Comparison of ENCODE assay signal across 13 cellular contexts in genomic region chr12:120241561-120242274, GRCh38. TPM values are rescaled to one million over a fixed set of nuclear protein-coding genes. Genes with fewer than 3 reads are reported as not detected.
A peak's percentile ranks its signal among the peaks of the same experiment; 100 is the strongest.
DNase-seq lines count a peak whose midpoint lies in the region; TF ChIP-seq lines count a peak whose summit lies in the region.
"Had no signal": no experiment of that assay in that cellular context is flagged by ENCODE, and none has a peak within 500 bp of the region (broad histone marks: within the 10 kb centered on the region; RNA-seq: fewer than 3 reads in every experiment).

No MANE protein-coding gene starts in this region.

- H3K4me1 Mint-ChIP-seq in activated naive CD4-positive, alpha-beta T cell treated with anti-CD3 and anti-CD28 coated beads, Interleukin-2, amount 50 U/mL, for 24 hours, result peaks cover 75% of the 10 kb centered on the region

- H3K27me3 ChIP-seq in mucosa of rectum (ENCODE audit: control insufficient read depth in 2 of 2, insufficient read depth in 2 of 2, low read length in 2 of 2) (no peaks in the 10 kb centered on the region), tibial nerve (no peaks in the 10 kb centered on the region)

- H3K9ac ChIP-seq in mucosa of rectum (ENCODE audit: low read depth in 1 of 2, low read length in 2 of 2), result no peak overlapping the region

- no peak for TF ChIP-seq POLR2A in tibial nerve (IDR thresholded peaks at IDR 0.05)

- no peaks in the 10 kb centered on the region for H3K9me3 Mint-ChIP-seq in activated naive CD4-positive, alpha-beta T cell treated with anti-CD3 and anti-CD28 coated beads, Interleukin-2, amount 50 U/mL, for 24 hours
- H3K9me3 Mint-ChIP-seq: activated T-cell treated with anti-CD3 and anti-CD28 coated beads, Interleukin-2, amount 50 U/mL, for 4 hours had no signal

- H3K27ac ChIP-seq in mucosa of rectum (ENCODE audit: low read depth in 2 of 2, low read length in 2 of 2), result peak overlapping the region; percentile 1 to 37
- H3K27ac ChIP-seq in tibial nerve, result peak overlapping the region; percentile 23 to 98 (median 72)

- 42 to 45% methylated on average over 9 of the region's 9 CpGs for WGBS in tibial nerve, 2 donors

- peak; percentile 18 for TF ChIP-seq CTCF in choroid plexus epithelial cell (conservative IDR thresholded peaks at IDR 0.05; ENCODE audit: low read depth, low read length)
- peak in 1 of 5 experiments; percentile 13 for TF ChIP-seq CTCF in tibial nerve (IDR thresholded peaks at IDR 0.05)

- H3K4me3 ChIP-seq in choroid plexus epithelial cell (ENCODE audit: low read depth, low read length) (no peak overlapping the region), mucosa of rectum (ENCODE audit: low read length in 2 of 2) (no peak overlapping the region), tibial nerve (no peak overlapping the region)

- DNase-seq in activated naive CD4-positive, alpha-beta T cell treated with anti-CD3 and anti-CD28 coated beads, Interleukin-2, amount 50 U/mL, for 16 hours, result no peak
- DNase-seq in choroid plexus epithelial cell (ENCODE audit: low read depth), result peak; percentile 86
- DNase-seq in tibial nerve (ENCODE audit: low spot score in 2 of 2), result no peak
- DNase-seq in stimulated activated CD4-positive, alpha-beta T cell treated with anti-CD3 and anti-CD28 coated beads, Interleukin-2, amount 100 ng/mL, for 24 hours, result no peak
- DNase-seq in activated CD8-positive, alpha-beta memory T cell treated with anti-CD3 and anti-CD28 coated beads, Interleukin-2, amount 50 U/mL, for 4 hours, result no peak
- no peak for DNase-seq in NCI-H2081 treated with DMSO at 0.1 percent for 48 hours (lab: John Stamatoyannopoulos, UW)
- DNase-seq: activated T-cell treated with anti-CD3 and anti-CD28 coated beads, Interleukin-2, amount 50 U/mL, for 4 hours; GF-D8; MV-4-11; NCI-H524 treated with DMSO at 0.1 percent for 48 hours; occipital lobe had no signal

- no peak for TF ChIP-seq EP300 in tibial nerve (IDR thresholded peaks at IDR 0.05)

- peaks cover 4% of the 10 kb centered on the region for H3K36me3 Mint-ChIP-seq in activated naive CD4-positive, alpha-beta T cell treated with anti-CD3 and anti-CD28 coated beads, Interleukin-2, amount 50 U/mL, for 24 hours

- peak overlapping the region; percentile 27 for H3K4me3 Mint-ChIP-seq in activated naive CD4-positive, alpha-beta T cell treated with anti-CD3 and anti-CD28 coated beads, Interleukin-2, amount 50 U/mL, for 24 hours
- H3K4me3 Mint-ChIP-seq: activated T-cell treated with anti-CD3 and anti-CD28 coated beads, Interleukin-2, amount 50 U/mL, for 4 hours had no signal

- no peaks in the 10 kb centered on the region for H3K27me3 Mint-ChIP-seq in activated naive CD4-positive, alpha-beta T cell treated with anti-CD3 and anti-CD28 coated beads, Interleukin-2, amount 50 U/mL, for 24 hours

- H3K9me3 ChIP-seq in mucosa of rectum (ENCODE audit: control insufficient read depth in 2 of 2, low read length in 2 of 2) (no peaks in the 10 kb centered on the region), tibial nerve (no peaks in the 10 kb centered on the region)

- H3K4me1 ChIP-seq in mucosa of rectum (ENCODE audit: control insufficient read depth in 2 of 2, insufficient read depth in 2 of 2, low read length in 2 of 2) (peaks cover 27 to 37% of the 10 kb centered on the region in 2 donors), tibial nerve (peaks cover 0 to 96% (median 76%) of the 10 kb centered on the region in 4 donors)

- H3K36me3 ChIP-seq in mucosa of rectum (ENCODE audit: control insufficient read depth in 2 of 2, insufficient read depth in 2 of 2, low read length in 2 of 2), result peaks cover 0 to 3% of the 10 kb centered on the region in 2 donors
- no peaks in the 10 kb centered on the region for H3K36me3 ChIP-seq in tibial nerve

- H3K27ac Mint-ChIP-seq in activated naive CD4-positive, alpha-beta T cell treated with anti-CD3 and anti-CD28 coated beads, Interleukin-2, amount 50 U/mL, for 24 hours, result peak overlapping the region; percentile 79

RNA-seq across cellular contexts. Expression of gene PXN, which starts 23.8 kb away (rescaled TPM):
- total RNA-seq in tibial nerve, result 100 to 1,000 TPM; 217 to 428 (median 330) TPM

RNA-seq across cellular contexts. Expression of gene RPLP0, which starts 40.8 kb away (rescaled TPM):
- total RNA-seq in tibial nerve, result 1,000 to 10,000 TPM; 1,234 to 2,921 (median 1,418) TPM

RNA-seq across cellular contexts. Expression of gene GCN1, which starts 47.2 kb away (rescaled TPM):
- 100 to 1,000 TPM in 2 of 4 donors, 10 to 100 TPM in 2; 44.6 to 138 (median 106) TPM for total RNA-seq in tibial nerve

RNA-seq across cellular contexts. Expression of gene RNU4-2, which starts 50.0 kb away (rescaled TPM):
- under 1 TPM; under 0.01 TPM for total RNA-seq in tibial nerve

RNA-seq across cellular contexts. Expression of gene RNU4-1, which starts 51.3 kb away (rescaled TPM):
- under 1 TPM in 3 of 4 donors, not detected in 1; under 0.01 TPM for total RNA-seq in tibial nerve
